Comparison of ENCODE assay signal across 21 cellular contexts in the genomic region with DNA sequence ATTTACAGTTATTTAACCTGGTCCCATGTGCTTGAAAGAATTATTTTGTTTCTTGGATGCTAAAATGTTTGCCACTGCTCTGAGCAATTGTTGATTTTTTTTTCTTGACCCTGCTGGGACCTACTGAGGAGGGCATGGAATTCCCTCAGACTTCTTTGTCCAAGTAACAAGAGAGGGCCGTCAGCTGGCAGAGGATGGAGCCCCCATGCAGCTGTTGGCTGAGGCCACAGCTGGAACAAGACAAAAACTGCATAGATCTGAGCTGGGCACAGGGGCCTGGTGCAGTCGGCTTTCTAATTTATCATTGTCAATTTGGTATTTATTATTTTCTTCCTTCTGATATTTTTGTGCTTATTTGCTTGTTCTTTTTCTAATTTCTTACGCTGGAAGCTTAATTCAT.
"Had no signal": no experiment of that assay in that cellular context is flagged by ENCODE, and none has a peak within 500 bp of the region (broad histone marks: within the 10 kb centered on the region; RNA-seq: fewer than 3 reads in every experiment).

No MANE protein-coding gene starts in this region.

- H3K4me3 Mint-ChIP-seq: mesothelial cell of epicardium; naive thymus-derived CD4-positive, alpha-beta T cell; stimulated activated effector memory CD8-positive, alpha-beta T cell treated with anti-CD3 and anti-CD28 coated beads, Interleukin-12 subunit alpha, Interleukin-12 subunit beta, amount 100 ng/mL, for 72 hours had no signal

- H3K36me3 ChIP-seq: cardiac muscle cell, left lung, neutrophil, pancreas, sigmoid colon, stomach, thyroid gland had no signal

- H3K4me3 ChIP-seq: cardiac muscle cell, coronary artery, left lung, pancreas, sigmoid colon, stomach, thyroid gland had no signal

- H3K27ac Mint-ChIP-seq: mesothelial cell of epicardium; stimulated activated effector memory CD8-positive, alpha-beta T cell treated with anti-CD3 and anti-CD28 coated beads, Interleukin-12 subunit alpha, Interleukin-12 subunit beta, amount 100 ng/mL, for 72 hours had no signal

- H3K4me1 ChIP-seq: foreskin keratinocyte, left lung, pancreas had no signal

- ATAC-seq: esophagus mucosa; foreskin keratinocyte; left lung; naive thymus-derived CD4-positive, alpha-beta T cell; pancreas; stimulated activated effector memory CD8-positive, alpha-beta T cell treated with anti-CD3 and anti-CD28 coated beads, Interleukin-12 subunit alpha, Interleukin-12 subunit beta, amount 100 ng/mL, for 72 hours had no signal

- H3K36me3 Mint-ChIP-seq: mesothelial cell of epicardium; naive thymus-derived CD4-positive, alpha-beta T cell; stimulated activated effector memory CD8-positive, alpha-beta T cell treated with anti-CD3 and anti-CD28 coated beads, Interleukin-12 subunit alpha, Interleukin-12 subunit beta, amount 100 ng/mL, for 72 hours had no signal

- H3K9me3 ChIP-seq: left lung, neutrophil, pancreas, sigmoid colon, stomach, thyroid gland had no signal

- H3K27ac ChIP-seq: cardiac muscle cell, coronary artery, epithelial cell of prostate, foreskin keratinocyte, left lung, neutrophil, pancreas, sigmoid colon, stomach, thyroid gland had no signal

- DNase-seq: dermis blood vessel endothelial cell; effector CD4-positive, alpha-beta T cell; foreskin keratinocyte; kidney; left lung; mesenchymal stem cell; naive thymus-derived CD4-positive, alpha-beta T cell; pancreas; sigmoid colon; stimulated activated CD4-positive, alpha-beta T cell treated with anti-CD3 and anti-CD28 coated beads, Interleukin-4, amount 100 ng/mL, for 24 hours; stimulated activated naive CD4-positive, alpha-beta T cell treated with Interleukin-2 at 50 U/mL for 16 hours; stomach; thyroid gland; trophoblast cell had no signal

- H3K27me3 ChIP-seq: foreskin keratinocyte, left lung, neutrophil, pancreas, sigmoid colon, stomach, thyroid gland had no signal

- H3K4me1 Mint-ChIP-seq: mesothelial cell of epicardium; stimulated activated effector memory CD8-positive, alpha-beta T cell treated with anti-CD3 and anti-CD28 coated beads, Interleukin-12 subunit alpha, Interleukin-12 subunit beta, amount 100 ng/mL, for 72 hours had no signal

- H3K9me3 Mint-ChIP-seq: mesothelial cell of epicardium; naive thymus-derived CD4-positive, alpha-beta T cell; stimulated activated effector memory CD8-positive, alpha-beta T cell treated with anti-CD3 and anti-CD28 coated beads, Interleukin-12 subunit alpha, Interleukin-12 subunit beta, amount 100 ng/mL, for 72 hours had no signal
